In the genomic region with DNA sequence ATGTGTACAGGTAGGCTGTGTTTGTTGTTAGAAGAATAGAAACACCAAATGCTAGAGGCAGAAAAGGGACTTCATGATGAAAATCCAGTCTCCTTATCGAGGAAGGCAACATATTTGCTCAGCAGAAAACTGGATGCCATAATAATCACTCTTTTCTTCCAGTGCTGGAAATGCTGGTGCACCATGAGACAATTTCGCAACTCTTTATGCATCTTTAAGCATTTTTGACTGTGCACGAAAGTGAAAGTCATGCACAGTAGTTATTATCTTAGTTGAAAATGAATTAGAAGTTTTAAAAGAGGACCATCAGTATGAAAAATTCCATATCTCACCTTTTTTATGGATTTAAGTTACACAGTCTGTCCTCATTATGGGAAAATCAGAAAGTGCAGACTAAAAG, we compare ENCODE assay signal across 9 cellular contexts. TPM values are rescaled to one million over a fixed set of nuclear protein-coding genes. Genes with fewer than 3 reads are reported as not detected.
DNase-seq lines count a peak whose midpoint lies in the region; ATAC-seq and TF ChIP-seq lines count a peak whose summit lies in the region.
"Had no signal": no experiment of that assay in that cellular context is flagged by ENCODE, and none has a peak within 500 bp of the region (broad histone marks: within the 10 kb centered on the region; RNA-seq: fewer than 3 reads in every experiment).

No MANE protein-coding gene starts in this region.

- no peak overlapping the region for H3K4me3 ChIP-seq in adrenal gland

- peaks cover 30% of the 10 kb centered on the region for H3K4me1 Mint-ChIP-seq in activated T-cell treated with anti-CD3 and anti-CD28 coated beads, Interleukin-2, amount 50 U/mL, for 24 hours (ENCODE audit: low read depth)

- H3K36me3 Mint-ChIP-seq in activated T-cell treated with anti-CD3 and anti-CD28 coated beads, Interleukin-2, amount 50 U/mL, for 24 hours (ENCODE audit: low read depth): peaks cover 10% of the 10 kb centered on the region

- no peak for TF ChIP-seq CTCF in adrenal gland (IDR thresholded peaks at IDR 0.05)

- no peak overlapping the region for H3K4me3 Mint-ChIP-seq in activated T-cell treated with anti-CD3 and anti-CD28 coated beads, Interleukin-2, amount 50 U/mL, for 24 hours

- H3K27ac ChIP-seq in adrenal gland: no peak overlapping the region
- H3K27ac ChIP-seq: parathyroid adenoma had no signal

- no peak for TF ChIP-seq POLR2A in adrenal gland (IDR thresholded peaks at IDR 0.05)

- no peaks in the 10 kb centered on the region for H3K36me3 ChIP-seq in adrenal gland (replicated peaks in 1 of 2)

- H3K27me3 Mint-ChIP-seq in activated T-cell treated with anti-CD3 and anti-CD28 coated beads, Interleukin-2, amount 50 U/mL, for 24 hours: no peaks in the 10 kb centered on the region

- WGBS in adrenal gland, 4 donors: 52 to 74% (median 66%) methylated on average over 3 of the region's 3 CpGs

- DNase-seq in fibroblast of gingiva (ENCODE audit: low read depth) (peak; percentile 21), adrenal gland (no peak), DMS53 (lab: John Stamatoyannopoulos, UW) (no peak)
- DNase-seq in activated T-cell treated with anti-CD3 and anti-CD28 coated beads, Interleukin-2, amount 50 U/mL, for 24 hours: no peak

- H3K9me3 ChIP-seq in adrenal gland (replicated peaks in 1 of 3): no peaks in the 10 kb centered on the region

- H3K4me1 ChIP-seq in adrenal gland (replicated peaks in 1 of 2): peaks cover 0 to 4% of the 10 kb centered on the region in 2 donors
- H3K4me1 ChIP-seq: parathyroid adenoma had no signal

- no peaks in the 10 kb centered on the region for H3K27me3 ChIP-seq in adrenal gland

- intact Hi-C loops in adrenal gland (cut with DNase I): no loop called here

- peak; percentile 42 for ATAC-seq in GM18498 (IDR thresholded peaks at IDR 0.05; ENCODE audit: unreplicated experiment)
- ATAC-seq in GM21423 (IDR thresholded peaks at IDR 0.05; ENCODE audit: unreplicated experiment): peak; percentile 61
- ATAC-seq in HG03575 (IDR thresholded peaks at IDR 0.05; ENCODE audit: extremely low read depth, insufficient number of reproducible peaks, low FRiP score, unreplicated experiment): peak; percentile 66
- ATAC-seq in HG02870 (IDR thresholded peaks at IDR 0.05; ENCODE audit: unreplicated experiment): no peak

- H3K9me3 Mint-ChIP-seq in activated T-cell treated with anti-CD3 and anti-CD28 coated beads, Interleukin-2, amount 50 U/mL, for 24 hours: no peaks in the 10 kb centered on the region

- H3K27ac Mint-ChIP-seq in activated T-cell treated with anti-CD3 and anti-CD28 coated beads, Interleukin-2, amount 50 U/mL, for 24 hours: no peak overlapping the region

RNA-seq across cellular contexts. Expression of gene SMYD2, which starts 29.1 kb away (rescaled TPM):
- 10 to 100 TPM; 11.4 to 25.9 (median 23.2) TPM for total RNA-seq in adrenal gland
- polyA plus RNA-seq in adrenal gland: 10 to 100 TPM; 18.5 to 25.0 (median 20.9) TPM
